15 cellular contexts compared by ENCODE assay signal in genomic region chr18:49971462-49971861, GRCh38.
DNase-seq lines count a peak whose midpoint lies in the region; ATAC-seq and TF ChIP-seq lines count a peak whose summit lies in the region.
"Had no signal": no experiment of that assay in that cellular context is flagged by ENCODE, and none has a peak within 500 bp of the region (broad histone marks: within the 10 kb centered on the region; RNA-seq: fewer than 3 reads in every experiment).

No MANE protein-coding gene starts in this region.

- no peak overlapping the region for H4K5ac ChIP-seq in H9 (ENCODE audit: insufficient read length, low read depth, low read length)

- peaks cover 2 to 3% of the 10 kb centered on the region in 2 experiments for H3K36me3 ChIP-seq in trophoblast cell (ENCODE audit: control insufficient read depth in 1 of 2, insufficient read depth in 2 of 2, low read length in 2 of 2)

- no peaks in the 10 kb centered on the region for H3K9me3 ChIP-seq in H9 (ENCODE audit: control insufficient read depth, low read depth, low read length)
- H3K9me3 ChIP-seq in trophoblast cell (ENCODE audit: insufficient read depth, low read depth, low read length): no peaks in the 10 kb centered on the region

- no peak overlapping the region for H3K56ac ChIP-seq in H9 (ENCODE audit: insufficient read length, low read depth, low read length)

- no peak for TF ChIP-seq CTCF in H9 (conservative IDR thresholded peaks at IDR 0.05)

- H3K27me3 Mint-ChIP-seq in H9 (ENCODE audit: low read depth): no peaks in the 10 kb centered on the region
- H3K27me3 Mint-ChIP-seq: CD4-positive, alpha-beta memory T cell had no signal

- H2AK5ac ChIP-seq in H9 (ENCODE audit: insufficient read length, low read length) (no peak overlapping the region), trophoblast cell (ENCODE audit: low read length) (no peak overlapping the region)

- H3K4ac ChIP-seq in H9 (ENCODE audit: low read depth, low read length) (no peak overlapping the region), trophoblast cell (ENCODE audit: low read depth, low read length) (no peak overlapping the region)

- H3K9ac ChIP-seq in H9 (ENCODE audit: extremely low read depth, insufficient read length, low read length) (no peak overlapping the region), trophoblast cell (ENCODE audit: low read length) (no peak overlapping the region)

- no peak overlapping the region for H3K27ac Mint-ChIP-seq in H9
- H3K27ac Mint-ChIP-seq: CD4-positive, alpha-beta memory T cell had no signal

- H2AFZ ChIP-seq in H9 (ENCODE audit: low read length): no peak overlapping the region
- H2AFZ ChIP-seq in trophoblast cell (ENCODE audit: insufficient read depth, low read length, poor library complexity): no peak overlapping the region

- no peaks in the 10 kb centered on the region for H3K9me3 Mint-ChIP-seq in H9
- H3K9me3 Mint-ChIP-seq: CD4-positive, alpha-beta memory T cell had no signal

- H3K27me3 ChIP-seq in H9 (ENCODE audit: insufficient read depth, low read length) (no peaks in the 10 kb centered on the region), trophoblast cell (ENCODE audit: insufficient read depth, low read length) (no peaks in the 10 kb centered on the region)

- H4K8ac ChIP-seq in H9 (replicated peaks; ENCODE audit: insufficient read length, low read depth, low read length) (no peak overlapping the region), trophoblast cell (ENCODE audit: low read depth, low read length) (no peak overlapping the region)

- H2BK5ac ChIP-seq in H9 (ENCODE audit: insufficient read length, low read length) (no peak overlapping the region), trophoblast cell (ENCODE audit: low read depth, low read length, poor library complexity) (no peak overlapping the region)

- H3K4me3 Mint-ChIP-seq in H9: no peak overlapping the region
- H3K4me3 Mint-ChIP-seq: CD4-positive, alpha-beta memory T cell had no signal

- H3K23ac ChIP-seq in H9 (ENCODE audit: insufficient read length, low read depth, low read length) (peak overlapping the region; percentile 36), trophoblast cell (ENCODE audit: low read length) (no peak overlapping the region)

- H3K14ac ChIP-seq in H9 (ENCODE audit: insufficient read depth, low read length) (no peak overlapping the region), trophoblast cell (ENCODE audit: low read length) (no peak overlapping the region)

- no peaks in the 10 kb centered on the region for H3K23me2 ChIP-seq in H9 (ENCODE audit: insufficient read length, low read depth, low read length, poor library complexity, severe bottlenecking)

- H2BK120ac ChIP-seq in H9 (ENCODE audit: low read depth, low read length, poor library complexity, severe bottlenecking) (no peak overlapping the region), trophoblast cell (ENCODE audit: insufficient read depth, low read length, poor library complexity) (no peak overlapping the region)

- no peak overlapping the region for H2BK12ac ChIP-seq in H9 (ENCODE audit: insufficient read length, low read depth, low read length)
- H2BK12ac ChIP-seq in trophoblast cell (ENCODE audit: low read length): no peak overlapping the region

- H2BK20ac ChIP-seq in H9 (ENCODE audit: low read depth, low read length, poor library complexity, severe bottlenecking): no peak overlapping the region

- no peaks in the 10 kb centered on the region; a peak in 1 of 7 replicates for H3K36me3 Mint-ChIP-seq in H9 (ENCODE audit: insufficient read depth in 1 of 3, low read depth in 3 of 3)
- H3K36me3 Mint-ChIP-seq: CD4-positive, alpha-beta memory T cell had no signal

- no peak overlapping the region for H4K91ac ChIP-seq in H9 (ENCODE audit: insufficient read length, low read depth, low read length)
- no peak overlapping the region for H4K91ac ChIP-seq in trophoblast cell (ENCODE audit: low read depth, low read length)

- H2BK15ac ChIP-seq in H9 (ENCODE audit: low read depth, low read length): no peak overlapping the region

- no peaks in the 10 kb centered on the region for H4K20me1 ChIP-seq in H9 (ENCODE audit: control insufficient read depth, insufficient read depth, insufficient read length)

- no peaks in the 10 kb centered on the region for H3K79me2 ChIP-seq in H9 (ENCODE audit: insufficient read depth, low read length)
- no peaks in the 10 kb centered on the region for H3K79me2 ChIP-seq in trophoblast cell (ENCODE audit: control insufficient read depth, insufficient read depth, low read length, poor library complexity)

- H3K27ac ChIP-seq in H9 (ENCODE audit: insufficient read length, low read depth, low read length) (no peak overlapping the region), trophoblast cell (ENCODE audit: low read depth, low read length) (no peak overlapping the region)

- no peak overlapping the region for H3K4me2 ChIP-seq in H9 (ENCODE audit: insufficient read depth, insufficient read length, low read length)
- H3K4me2 ChIP-seq in trophoblast cell (ENCODE audit: low read length): no peak overlapping the region

- H3K4me3 ChIP-seq in trophoblast cell (ENCODE audit: low read depth, low read length): no peak overlapping the region

- H3K4me1 ChIP-seq in H9 (ENCODE audit: insufficient read depth, low read length) (no peaks in the 10 kb centered on the region), trophoblast cell (ENCODE audit: control insufficient read depth in 1 of 2, insufficient read depth in 2 of 2, low read length in 2 of 2) (no peaks in the 10 kb centered on the region)

- H3K79me1 ChIP-seq in H9 (ENCODE audit: insufficient read depth, low read depth, low read length, poor library complexity, severe bottlenecking) (no peaks in the 10 kb centered on the region), trophoblast cell (ENCODE audit: low read length) (no peaks in the 10 kb centered on the region)

- H4K12ac ChIP-seq in trophoblast cell (ENCODE audit: low read depth, low read length): no peak overlapping the region

- ATAC-seq in GM19023 (IDR thresholded peaks at IDR 0.05; ENCODE audit: unreplicated experiment): no peak

- no peak overlapping the region for H3K18ac ChIP-seq in H9 (ENCODE audit: insufficient read length, low read depth, low read length)
- no peak overlapping the region for H3K18ac ChIP-seq in trophoblast cell (ENCODE audit: low read length)

- H3T11ph ChIP-seq in H9 (ENCODE audit: low read length): no peak overlapping the region

- DNase-seq in H9: no peak
- DNase-seq in NCI-H524 treated with DMSO at 0.1 percent for 48 hours (lab: John Stamatoyannopoulos, UW): peak; percentile 46
- peak; percentile 9 to 55 for DNase-seq in trophoblast cell
- no peak for DNase-seq in NCI-H748 treated with DMSO at 0.1 percent for 48 hours (lab: John Stamatoyannopoulos, UW)
- DNase-seq in hepatic stellate cell (ENCODE audit: low spot score): no peak
- DNase-seq: C1 segment of cervical spinal cord; Calu3; CD4-positive, alpha-beta memory T cell; COR-L47; DMS53; DMS79 treated with DMSO at 0.1 percent for 48 hours; GF-D8; GOT3; HCEC 1CT had no signal

- WGBS in H9 (ENCODE audit: extremely low coverage, insufficient read length, low lambda C conversion rate): no CpG with 5 or more reads among the region's 1 CpG
- WGBS in trophoblast cell (ENCODE audit: extremely low coverage, insufficient coverage, insufficient read length): no CpG with 5 or more reads among the region's 1 CpG

- peaks cover 0 to 6% of the 10 kb centered on the region in 2 experiments; a peak in 1 of 4 replicates for H3K4me1 Mint-ChIP-seq in H9
- H3K4me1 Mint-ChIP-seq: CD4-positive, alpha-beta memory T cell had no signal

Comparison
In these comparisons a context has a peak if more than half of its experiments do, and no peak if none do; other contexts are left out.
1. DNase-seq: peak in NCI-H524 treated with DMSO at 0.1 percent for 48 hours (single experiment) and trophoblast cell (2 of 2); none in H9 (single experiment), NCI-H748 treated with DMSO at 0.1 percent for 48 hours (single experiment) and hepatic stellate cell (single experiment).